ENCODE assay signal across 8 cellular contexts in the genomic region with DNA sequence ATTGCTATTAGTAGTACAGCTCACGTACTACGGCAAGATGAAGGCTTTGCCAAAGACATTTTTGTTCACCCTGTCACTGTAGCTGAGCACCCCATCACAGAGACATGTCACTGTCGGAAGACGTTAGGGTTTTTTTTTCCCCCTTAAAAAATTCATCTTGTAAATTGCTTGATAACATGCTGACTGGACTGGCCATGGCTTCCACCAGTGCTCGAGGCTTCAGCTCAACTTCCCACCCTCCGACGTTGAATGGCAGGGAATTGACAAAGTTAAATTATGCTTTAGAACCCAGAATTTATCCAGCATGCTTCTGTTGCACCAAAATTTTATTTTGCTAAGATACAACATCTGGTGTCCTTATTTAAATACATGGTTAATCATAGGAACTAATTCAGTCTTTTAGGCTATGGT. TPM values are rescaled to one million over a fixed set of nuclear protein-coding genes. Genes with fewer than 3 reads are reported as not detected.
DNase-seq lines count a peak whose midpoint lies in the region; ATAC-seq and TF ChIP-seq lines count a peak whose summit lies in the region.

No MANE protein-coding gene starts in this region.

- TF ChIP-seq CTCF in CD8-positive, alpha-beta T cell (IDR thresholded peaks at IDR 0.05), result no peak

- no peak for DNase-seq in CD8-positive, alpha-beta T cell
- no peak for DNase-seq in Jurkat, Clone E6-1 (ENCODE audit: low read depth, low spot score)
- DNase-seq in UCSD-AML1 (lab: John Stamatoyannopoulos, UW; ENCODE audit: unreplicated experiment), result no peak

- peak overlapping the region; percentile 92 for H3K27ac Mint-ChIP-seq in CD8-positive, alpha-beta T cell

- CTCF ChIA-PET in CD8-positive, alpha-beta T cell (lab: Charles Lee), result interaction anchor here (0.7 to 1.0 kb wide), 2 partner anchors 14 to 83 kb away, joined by 3 read pairs; partner anchors contain the start of genes ABCE1 and ANAPC10

- peaks cover 39% of the 10 kb centered on the region for H3K4me1 Mint-ChIP-seq in CD8-positive, alpha-beta T cell (ENCODE audit: low read depth)

- peak overlapping the region; percentile 65 for H2AFZ ChIP-seq in neuron (ENCODE audit: low read depth, low read length)

- H3K36me3 Mint-ChIP-seq in CD8-positive, alpha-beta T cell, result peaks cover 3% of the 10 kb centered on the region

- H3K27ac ChIP-seq in CD8-positive, alpha-beta T cell (ENCODE audit: low read depth, low read length), result peak overlapping the region; percentile 76
- peak overlapping the region; percentile 83 for H3K27ac ChIP-seq in duodenal mucosa (ENCODE audit: low read depth, low read length)

- no peaks in the 10 kb centered on the region for H3K27me3 ChIP-seq in CD8-positive, alpha-beta T cell (ENCODE audit: insufficient read depth, low read length)
- no peaks in the 10 kb centered on the region for H3K27me3 ChIP-seq in duodenal mucosa (ENCODE audit: control insufficient read depth in 1 of 2, insufficient read depth in 2 of 2, low read length in 2 of 2)
- no peaks in the 10 kb centered on the region for H3K27me3 ChIP-seq in neuron (ENCODE audit: insufficient read depth, low read length)

- H3K4me1 ChIP-seq in CD8-positive, alpha-beta T cell (ENCODE audit: insufficient read depth, low read length), result peaks cover 27% of the 10 kb centered on the region
- H3K4me1 ChIP-seq in duodenal mucosa (ENCODE audit: control insufficient read depth in 1 of 2, insufficient read depth in 2 of 2, low read length in 2 of 2), result peaks cover 19 to 25% of the 10 kb centered on the region in 2 donors
- peaks cover 23% of the 10 kb centered on the region for H3K4me1 ChIP-seq in neuron (ENCODE audit: insufficient read depth, low read length)

- H3K27me3 Mint-ChIP-seq in CD8-positive, alpha-beta T cell (ENCODE audit: low read depth), result no peaks in the 10 kb centered on the region

- H3K36me3 ChIP-seq in CD8-positive, alpha-beta T cell (ENCODE audit: insufficient read depth, low read length), result no peaks in the 10 kb centered on the region
- H3K36me3 ChIP-seq in duodenal mucosa (ENCODE audit: control insufficient read depth in 1 of 2, insufficient read depth in 2 of 2, low read length in 2 of 2) (no peaks in the 10 kb centered on the region), neuron (ENCODE audit: insufficient read depth, low read length) (no peaks in the 10 kb centered on the region)

- H3K4me3 ChIP-seq in CD8-positive, alpha-beta T cell (ENCODE audit: low read depth, low read length), result peak overlapping the region; percentile 66
- H3K4me3 ChIP-seq in Jurkat, Clone E6-1 (ENCODE audit: low read length), result peak overlapping the region; percentile 74
- peak overlapping the region; percentile 80 for H3K4me3 ChIP-seq in duodenal mucosa (ENCODE audit: low read depth in 1 of 2, low read length in 2 of 2)
- H3K4me3 ChIP-seq in neuron (ENCODE audit: low read length), result peak overlapping the region; percentile 91

- peak overlapping the region; percentile 65 to 78 for H3K9ac ChIP-seq in duodenal mucosa (ENCODE audit: low read depth in 1 of 2, low read length in 2 of 2)

- ATAC-seq in CD8-positive, alpha-beta T cell, result no peak
- ATAC-seq in GM19351 (IDR thresholded peaks at IDR 0.05; ENCODE audit: unreplicated experiment) (no peak), GM18519 (IDR thresholded peaks at IDR 0.05; ENCODE audit: low FRiP score, unreplicated experiment) (no peak), GM21825 (IDR thresholded peaks at IDR 0.05; ENCODE audit: unreplicated experiment) (no peak)

- peak overlapping the region; percentile 89 for H3K4me3 Mint-ChIP-seq in CD8-positive, alpha-beta T cell

- H3K9me3 Mint-ChIP-seq in CD8-positive, alpha-beta T cell, result no peaks in the 10 kb centered on the region

- POLR2A ChIA-PET in CD8-positive, alpha-beta T cell (lab: Charles Lee), result interaction anchor here (0.6 to 4.7 kb wide), 3 partner anchors 83 to 437 kb away, joined by 3 to 29 read pairs (median 3); partner anchors contain the start of genes ABCE1 and ANAPC10

- intact Hi-C loops in CD8-positive, alpha-beta T cell (cut with DNase I, micrococcal nuclease), result loop anchor here (2.0 to 10.0 kb wide), 4 partner anchors 552 to 996 kb away; partner anchors contain the start of genes LSM6 (in 1 of the 2) and ZNF827 (in 1 of the 2)

- H3K9me3 ChIP-seq in CD8-positive, alpha-beta T cell (ENCODE audit: low read length), result no peaks in the 10 kb centered on the region
- H3K9me3 ChIP-seq in duodenal mucosa (ENCODE audit: control insufficient read depth in 1 of 2, low read length in 2 of 2) (no peaks in the 10 kb centered on the region), neuron (ENCODE audit: low read length) (no peaks in the 10 kb centered on the region)

RNA-seq across cellular contexts. Expression of gene OTUD4, which starts 0.7 kb away (rescaled TPM):
- 10 to 100 TPM; 67.5 to 70.6 TPM for total RNA-seq in CD8-positive, alpha-beta T cell
- 18.7 TPM for polyA plus RNA-seq in Jurkat, Clone E6-1 (2012; ENCODE audit: insufficient read depth, insufficient read length)
